Comparison of ENCODE assay signal across 8 cellular contexts in genomic region chr2:85754313-85755095, GRCh38. TPM values are rescaled to one million over a fixed set of nuclear protein-coding genes. Genes with fewer than 3 reads are reported as not detected.
DNase-seq lines count a peak whose midpoint lies in the region; ATAC-seq and TF ChIP-seq lines count a peak whose summit lies in the region.

No MANE protein-coding gene starts in this region.

- peak; percentile 15 for DNase-seq in activated naive CD4-positive, alpha-beta T cell treated with Interleukin-2 at 50 U/mL for 16 hours
- no peak for DNase-seq in activated naive CD4-positive, alpha-beta T cell (lab: John Stamatoyannopoulos, UW)
- DNase-seq in T-helper 9 cell (peak; percentile 10), ecto neural progenitor cell (ENCODE audit: low spot score) (peak; percentile 87), mesothelial cell of epicardium (ENCODE audit: low spot score in 2 of 2, unreplicated experiment in 2 of 2) (peak in 1 of 2 experiments; percentile 71), SKM-1 treated with dmso at 0.1 percent for 144 hours (lab: John Stamatoyannopoulos, UW; ENCODE audit: unreplicated experiment) (no peak)

- H3K36me3 Mint-ChIP-seq in mesothelial cell of epicardium = peaks cover 3% of the 10 kb centered on the region

- H3K4me3 Mint-ChIP-seq in mesothelial cell of epicardium = peak overlapping the region; percentile 92

- TF ChIP-seq CTCF in mesothelial cell of epicardium (IDR thresholded peaks at IDR 0.05; ENCODE audit: unreplicated experiment) = no peak

- peaks cover 21% of the 10 kb centered on the region for H3K4me1 Mint-ChIP-seq in mesothelial cell of epicardium

- no peaks in the 10 kb centered on the region for H3K9me3 Mint-ChIP-seq in mesothelial cell of epicardium

- peak overlapping the region; percentile 76 for H3K27ac Mint-ChIP-seq in mesothelial cell of epicardium

- 1% methylated on average over 93 of the region's 93 CpGs for WGBS in thymus

- H3K4me3 ChIP-seq in thymus (ENCODE audit: low read length) = peak overlapping the region; percentile 41

- H3K27me3 Mint-ChIP-seq in mesothelial cell of epicardium (ENCODE audit: low read depth) = peaks cover 27% of the 10 kb centered on the region

- peaks cover 2% of the 10 kb centered on the region for H3K9me3 ChIP-seq in thymus (ENCODE audit: control insufficient read depth)

- no peak for ATAC-seq in GM18498 (IDR thresholded peaks at IDR 0.05; ENCODE audit: unreplicated experiment)

- H3K27ac ChIP-seq in thymus (ENCODE audit: low read depth) = no peak overlapping the region

- peaks cover 55% of the 10 kb centered on the region for H3K27me3 ChIP-seq in thymus (ENCODE audit: control insufficient read depth, insufficient read depth)

- H3K4me1 ChIP-seq in thymus (ENCODE audit: control insufficient read depth, insufficient read depth, low read length) = peaks cover 12% of the 10 kb centered on the region

- H3K36me3 ChIP-seq in thymus (ENCODE audit: control insufficient read depth, insufficient read depth) = no peaks in the 10 kb centered on the region

RNA-seq across cellular contexts. Expression of gene ATOH8, which starts 0.7 kb away (rescaled TPM):
- total RNA-seq in mesothelial cell of epicardium = 12.6 to 13.8 TPM (median 12.7 TPM) in 3 replicates
- 19.1 TPM for polyA plus RNA-seq in thymus

Comparison
In these comparisons a context has a peak if more than half of its experiments do, and no peak if none do; other contexts are left out.
1. DNase-seq: peak in activated naive CD4-positive, alpha-beta T cell treated with Interleukin-2 at 50 U/mL for 16 hours (single experiment), T-helper 9 cell (single experiment) and ecto neural progenitor cell (single experiment); none in activated naive CD4-positive, alpha-beta T cell (0 of 4) and SKM-1 treated with dmso at 0.1 percent for 144 hours (single experiment).